Comparison of ENCODE assay signal across 10 cellular contexts in genomic region chr19:48006762-48007161, GRCh38. TPM values are rescaled to one million over a fixed set of nuclear protein-coding genes. Genes with fewer than 3 reads are reported as not detected.
A peak's percentile ranks its signal among the peaks of the same experiment; 100 is the strongest.
DNase-seq lines count a peak whose midpoint lies in the region; ATAC-seq and TF ChIP-seq lines count a peak whose summit lies in the region.
"Had no signal": no experiment of that assay in that cellular context is flagged by ENCODE, and none has a peak within 500 bp of the region (broad histone marks: within the 10 kb centered on the region; RNA-seq: fewer than 3 reads in every experiment).

No MANE protein-coding gene starts in this region.

- no peaks in the 10 kb centered on the region for H3K9me3 ChIP-seq in iPS-15b (ENCODE audit: control insufficient read depth, insufficient read depth, low read length)

- H3K36me3 ChIP-seq in iPS-15b (ENCODE audit: control insufficient read depth, insufficient read depth, low read length): no peaks in the 10 kb centered on the region

- ATAC-seq in HG02642 (IDR thresholded peaks at IDR 0.05; ENCODE audit: poor library complexity, unreplicated experiment): no peak
- ATAC-seq: natural killer cell treated with Interleukin-12 subunit alpha and Interleukin-12 subunit beta and Interleukin-15 and Interleukin-18, amount 100 ng/mL, for 72 hours had no signal

- no peak overlapping the region for H3K4me3 Mint-ChIP-seq in endothelial cell (ENCODE audit: unreplicated experiment)
- H3K4me3 Mint-ChIP-seq: natural killer cell treated with Interleukin-12 subunit alpha and Interleukin-12 subunit beta and Interleukin-15 and Interleukin-18, amount 100 ng/mL, for 72 hours had no signal

- H3K36me3 Mint-ChIP-seq in endothelial cell (ENCODE audit: low read depth, unreplicated experiment): no peaks in the 10 kb centered on the region
- H3K36me3 Mint-ChIP-seq: natural killer cell treated with Interleukin-12 subunit alpha and Interleukin-12 subunit beta and Interleukin-15 and Interleukin-18, amount 100 ng/mL, for 72 hours had no signal

- no peaks in the 10 kb centered on the region for H3K4me1 ChIP-seq in iPS-15b (ENCODE audit: control insufficient read depth, insufficient read depth, low read length)

- H3K27ac Mint-ChIP-seq in endothelial cell (ENCODE audit: unreplicated experiment): no peak overlapping the region
- H3K27ac Mint-ChIP-seq: natural killer cell treated with Interleukin-12 subunit alpha and Interleukin-12 subunit beta and Interleukin-15 and Interleukin-18, amount 100 ng/mL, for 72 hours had no signal

- no peaks in the 10 kb centered on the region for H3K4me1 Mint-ChIP-seq in endothelial cell (ENCODE audit: unreplicated experiment)

- H3K9ac ChIP-seq in iPS-15b (ENCODE audit: low read depth, low read length): no peak overlapping the region

- DNase-seq in NCI-H82 (lab: John Stamatoyannopoulos, UW) (peak; percentile 31), NCI-H82 treated with DMSO at 0.1 percent for 48 hours (lab: John Stamatoyannopoulos, UW; ENCODE audit: unreplicated experiment) (no peak), RKO (ENCODE audit: low spot score) (peak; percentile 34), DMS79 treated with DMSO at 0.1 percent for 48 hours (lab: John Stamatoyannopoulos, UW) (no peak), endothelial cell (ENCODE audit: low spot score) (no peak)
- DNase-seq: NCI-H1105 had no signal

- peak overlapping the region; percentile 40 for H3K4me3 ChIP-seq in iPS-15b (ENCODE audit: low read depth, low read length)

- H3K27me3 Mint-ChIP-seq in endothelial cell (ENCODE audit: unreplicated experiment): peaks cover 3% of the 10 kb centered on the region

- H3K9me3 Mint-ChIP-seq in endothelial cell (ENCODE audit: unreplicated experiment): no peaks in the 10 kb centered on the region
- H3K9me3 Mint-ChIP-seq: natural killer cell treated with Interleukin-12 subunit alpha and Interleukin-12 subunit beta and Interleukin-15 and Interleukin-18, amount 100 ng/mL, for 72 hours had no signal

- TF ChIP-seq CTCF in GM12874 (IDR thresholded peaks at IDR 0.05; ENCODE audit: insufficient read depth, low read depth, low read length) (peak; percentile 26; the same call in 1 of the 2 replicates), endothelial cell (IDR thresholded peaks at IDR 0.05; ENCODE audit: unreplicated experiment) (no peak)

- H3K27me3 ChIP-seq in iPS-15b (ENCODE audit: control insufficient read depth, insufficient read depth, low read length): no peaks in the 10 kb centered on the region

RNA-seq across cellular contexts. Expression of gene ELSPBP1, which starts 12.3 kb away (rescaled TPM):
- total RNA-seq in endothelial cell (ENCODE audit: unreplicated experiment): not detected
- total RNA-seq: natural killer cell treated with Interleukin-12 subunit alpha and Interleukin-12 subunit beta and Interleukin-15 and Interleukin-18, amount 100 ng/mL, for 72 hours had no signal

RNA-seq across cellular contexts. Expression of gene BSPH1, which starts 14.8 kb away (rescaled TPM):
- not detected for total RNA-seq in endothelial cell (ENCODE audit: unreplicated experiment)
- total RNA-seq: natural killer cell treated with Interleukin-12 subunit alpha and Interleukin-12 subunit beta and Interleukin-15 and Interleukin-18, amount 100 ng/mL, for 72 hours had no signal

RNA-seq across cellular contexts. Expression of gene CABP5, which starts 37.1 kb away (rescaled TPM):
- total RNA-seq in endothelial cell (ENCODE audit: unreplicated experiment): not detected
- total RNA-seq: natural killer cell treated with Interleukin-12 subunit alpha and Interleukin-12 subunit beta and Interleukin-15 and Interleukin-18, amount 100 ng/mL, for 72 hours had no signal

Comparison
In these comparisons a context has a peak if more than half of its experiments do, and no peak if none do; other contexts are left out.
1. DNase-seq: peak in NCI-H82 (single experiment) and RKO (single experiment); none in NCI-H82 treated with DMSO at 0.1 percent for 48 hours (single experiment), DMS79 treated with DMSO at 0.1 percent for 48 hours (single experiment) and endothelial cell (single experiment).